ENCODE assay signal across 1 cellular context in the genomic region with DNA sequence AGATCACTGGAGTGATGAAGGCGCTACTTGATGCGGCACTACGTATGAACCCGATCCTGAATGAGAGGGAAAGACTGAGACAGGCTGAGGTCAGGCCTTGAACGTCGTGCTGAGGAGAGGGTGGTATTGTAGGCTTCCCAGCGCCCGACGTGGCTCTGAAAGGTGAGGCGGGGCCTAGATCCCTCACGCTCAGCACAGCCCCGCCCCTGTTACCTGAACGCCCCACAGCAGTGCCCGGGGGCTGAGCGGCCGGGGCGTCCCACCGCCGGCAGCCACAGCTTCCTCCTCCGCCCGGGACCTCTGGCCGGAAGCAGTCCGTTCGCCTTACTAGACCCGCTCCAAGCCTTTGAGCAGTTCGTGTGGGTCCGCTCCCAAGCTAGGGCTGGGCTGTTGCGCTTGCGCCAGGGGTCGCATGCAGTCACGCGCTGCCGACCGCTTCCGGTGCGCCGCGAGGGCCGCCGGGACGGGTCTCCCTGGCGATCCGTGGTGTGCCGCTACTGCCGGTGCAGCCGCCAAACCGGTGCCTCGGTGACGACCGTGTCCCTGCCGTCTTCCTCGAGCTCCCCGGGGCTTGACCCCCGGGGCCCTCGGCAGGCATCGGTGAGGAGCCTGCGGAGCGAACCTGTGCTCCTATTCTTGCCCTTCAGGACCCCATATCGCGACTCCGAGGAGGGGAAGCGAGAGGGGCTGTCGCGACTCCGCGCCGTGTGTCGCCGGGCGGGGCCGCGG.
TF ChIP-seq lines count a peak whose summit lies in the region.

A gene with protein sequence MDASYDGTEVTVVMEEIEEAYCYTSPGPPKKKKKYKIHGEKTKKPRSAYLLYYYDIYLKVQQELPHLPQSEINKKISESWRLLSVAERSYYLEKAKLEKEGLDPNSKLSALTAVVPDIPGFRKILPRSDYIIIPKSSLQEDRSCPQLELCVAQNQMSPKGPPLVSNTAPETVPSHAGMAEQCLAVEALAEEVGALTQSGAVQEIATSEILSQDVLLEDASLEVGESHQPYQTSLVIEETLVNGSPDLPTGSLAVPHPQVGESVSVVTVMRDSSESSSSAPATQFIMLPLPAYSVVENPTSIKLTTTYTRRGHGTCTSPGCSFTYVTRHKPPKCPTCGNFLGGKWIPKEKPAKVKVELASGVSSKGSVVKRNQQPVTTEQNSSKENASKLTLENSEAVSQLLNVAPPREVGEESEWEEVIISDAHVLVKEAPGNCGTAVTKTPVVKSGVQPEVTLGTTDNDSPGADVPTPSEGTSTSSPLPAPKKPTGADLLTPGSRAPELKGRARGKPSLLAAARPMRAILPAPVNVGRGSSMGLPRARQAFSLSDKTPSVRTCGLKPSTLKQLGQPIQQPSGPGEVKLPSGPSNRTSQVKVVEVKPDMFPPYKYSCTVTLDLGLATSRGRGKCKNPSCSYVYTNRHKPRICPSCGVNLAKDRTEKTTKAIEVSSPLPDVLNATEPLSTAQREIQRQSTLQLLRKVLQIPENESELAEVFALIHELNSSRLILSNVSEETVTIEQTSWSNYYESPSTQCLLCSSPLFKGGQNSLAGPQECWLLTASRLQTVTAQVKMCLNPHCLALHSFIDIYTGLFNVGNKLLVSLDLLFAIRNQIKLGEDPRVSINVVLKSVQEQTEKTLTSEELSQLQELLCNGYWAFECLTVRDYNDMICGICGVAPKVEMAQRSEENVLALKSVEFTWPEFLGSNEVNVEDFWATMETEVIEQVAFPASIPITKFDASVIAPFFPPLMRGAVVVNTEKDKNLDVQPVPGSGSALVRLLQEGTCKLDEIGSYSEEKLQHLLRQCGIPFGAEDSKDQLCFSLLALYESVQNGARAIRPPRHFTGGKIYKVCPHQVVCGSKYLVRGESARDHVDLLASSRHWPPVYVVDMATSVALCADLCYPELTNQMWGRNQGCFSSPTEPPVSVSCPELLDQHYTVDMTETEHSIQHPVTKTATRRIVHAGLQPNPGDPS (N-terminal part only) (plus strand): TSS at position 479 of the 729 bp plus-strand sequence. CDS start 4,114 bp downstream, outside the sequence.
A gene (minus strand): TSS at position 394 of the 729 bp plus-strand sequence. CDS start 4,306 bp downstream, outside the sequence.

TF ChIP-seq in K562, 482 proteins besides CTCF, POLR2A, EP300 and RAD21 (continued from another document and continues in another):
- TF ChIP-seq, protein P1, sequence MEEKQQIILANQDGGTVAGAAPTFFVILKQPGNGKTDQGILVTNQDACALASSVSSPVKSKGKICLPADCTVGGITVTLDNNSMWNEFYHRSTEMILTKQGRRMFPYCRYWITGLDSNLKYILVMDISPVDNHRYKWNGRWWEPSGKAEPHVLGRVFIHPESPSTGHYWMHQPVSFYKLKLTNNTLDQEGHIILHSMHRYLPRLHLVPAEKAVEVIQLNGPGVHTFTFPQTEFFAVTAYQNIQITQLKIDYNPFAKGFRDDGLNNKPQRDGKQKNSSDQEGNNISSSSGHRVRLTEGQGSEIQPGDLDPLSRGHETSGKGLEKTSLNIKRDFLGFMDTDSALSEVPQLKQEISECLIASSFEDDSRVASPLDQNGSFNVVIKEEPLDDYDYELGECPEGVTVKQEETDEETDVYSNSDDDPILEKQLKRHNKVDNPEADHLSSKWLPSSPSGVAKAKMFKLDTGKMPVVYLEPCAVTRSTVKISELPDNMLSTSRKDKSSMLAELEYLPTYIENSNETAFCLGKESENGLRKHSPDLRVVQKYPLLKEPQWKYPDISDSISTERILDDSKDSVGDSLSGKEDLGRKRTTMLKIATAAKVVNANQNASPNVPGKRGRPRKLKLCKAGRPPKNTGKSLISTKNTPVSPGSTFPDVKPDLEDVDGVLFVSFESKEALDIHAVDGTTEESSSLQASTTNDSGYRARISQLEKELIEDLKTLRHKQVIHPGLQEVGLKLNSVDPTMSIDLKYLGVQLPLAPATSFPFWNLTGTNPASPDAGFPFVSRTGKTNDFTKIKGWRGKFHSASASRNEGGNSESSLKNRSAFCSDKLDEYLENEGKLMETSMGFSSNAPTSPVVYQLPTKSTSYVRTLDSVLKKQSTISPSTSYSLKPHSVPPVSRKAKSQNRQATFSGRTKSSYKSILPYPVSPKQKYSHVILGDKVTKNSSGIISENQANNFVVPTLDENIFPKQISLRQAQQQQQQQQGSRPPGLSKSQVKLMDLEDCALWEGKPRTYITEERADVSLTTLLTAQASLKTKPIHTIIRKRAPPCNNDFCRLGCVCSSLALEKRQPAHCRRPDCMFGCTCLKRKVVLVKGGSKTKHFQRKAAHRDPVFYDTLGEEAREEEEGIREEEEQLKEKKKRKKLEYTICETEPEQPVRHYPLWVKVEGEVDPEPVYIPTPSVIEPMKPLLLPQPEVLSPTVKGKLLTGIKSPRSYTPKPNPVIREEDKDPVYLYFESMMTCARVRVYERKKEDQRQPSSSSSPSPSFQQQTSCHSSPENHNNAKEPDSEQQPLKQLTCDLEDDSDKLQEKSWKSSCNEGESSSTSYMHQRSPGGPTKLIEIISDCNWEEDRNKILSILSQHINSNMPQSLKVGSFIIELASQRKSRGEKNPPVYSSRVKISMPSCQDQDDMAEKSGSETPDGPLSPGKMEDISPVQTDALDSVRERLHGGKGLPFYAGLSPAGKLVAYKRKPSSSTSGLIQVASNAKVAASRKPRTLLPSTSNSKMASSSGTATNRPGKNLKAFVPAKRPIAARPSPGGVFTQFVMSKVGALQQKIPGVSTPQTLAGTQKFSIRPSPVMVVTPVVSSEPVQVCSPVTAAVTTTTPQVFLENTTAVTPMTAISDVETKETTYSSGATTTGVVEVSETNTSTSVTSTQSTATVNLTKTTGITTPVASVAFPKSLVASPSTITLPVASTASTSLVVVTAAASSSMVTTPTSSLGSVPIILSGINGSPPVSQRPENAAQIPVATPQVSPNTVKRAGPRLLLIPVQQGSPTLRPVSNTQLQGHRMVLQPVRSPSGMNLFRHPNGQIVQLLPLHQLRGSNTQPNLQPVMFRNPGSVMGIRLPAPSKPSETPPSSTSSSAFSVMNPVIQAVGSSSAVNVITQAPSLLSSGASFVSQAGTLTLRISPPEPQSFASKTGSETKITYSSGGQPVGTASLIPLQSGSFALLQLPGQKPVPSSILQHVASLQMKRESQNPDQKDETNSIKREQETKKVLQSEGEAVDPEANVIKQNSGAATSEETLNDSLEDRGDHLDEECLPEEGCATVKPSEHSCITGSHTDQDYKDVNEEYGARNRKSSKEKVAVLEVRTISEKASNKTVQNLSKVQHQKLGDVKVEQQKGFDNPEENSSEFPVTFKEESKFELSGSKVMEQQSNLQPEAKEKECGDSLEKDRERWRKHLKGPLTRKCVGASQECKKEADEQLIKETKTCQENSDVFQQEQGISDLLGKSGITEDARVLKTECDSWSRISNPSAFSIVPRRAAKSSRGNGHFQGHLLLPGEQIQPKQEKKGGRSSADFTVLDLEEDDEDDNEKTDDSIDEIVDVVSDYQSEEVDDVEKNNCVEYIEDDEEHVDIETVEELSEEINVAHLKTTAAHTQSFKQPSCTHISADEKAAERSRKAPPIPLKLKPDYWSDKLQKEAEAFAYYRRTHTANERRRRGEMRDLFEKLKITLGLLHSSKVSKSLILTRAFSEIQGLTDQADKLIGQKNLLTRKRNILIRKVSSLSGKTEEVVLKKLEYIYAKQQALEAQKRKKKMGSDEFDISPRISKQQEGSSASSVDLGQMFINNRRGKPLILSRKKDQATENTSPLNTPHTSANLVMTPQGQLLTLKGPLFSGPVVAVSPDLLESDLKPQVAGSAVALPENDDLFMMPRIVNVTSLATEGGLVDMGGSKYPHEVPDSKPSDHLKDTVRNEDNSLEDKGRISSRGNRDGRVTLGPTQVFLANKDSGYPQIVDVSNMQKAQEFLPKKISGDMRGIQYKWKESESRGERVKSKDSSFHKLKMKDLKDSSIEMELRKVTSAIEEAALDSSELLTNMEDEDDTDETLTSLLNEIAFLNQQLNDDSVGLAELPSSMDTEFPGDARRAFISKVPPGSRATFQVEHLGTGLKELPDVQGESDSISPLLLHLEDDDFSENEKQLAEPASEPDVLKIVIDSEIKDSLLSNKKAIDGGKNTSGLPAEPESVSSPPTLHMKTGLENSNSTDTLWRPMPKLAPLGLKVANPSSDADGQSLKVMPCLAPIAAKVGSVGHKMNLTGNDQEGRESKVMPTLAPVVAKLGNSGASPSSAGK (IDR thresholded peaks at IDR 0.05), result peak; percentile 60
- TF ChIP-seq ZNF551 (CRISPR knock-in tag; IDR thresholded peaks at IDR 0.05), result no peak
- TF ChIP-seq MTF1 (CRISPR knock-in tag; IDR thresholded peaks at IDR 0.05; ENCODE audit: borderline replicate concordance), result no peak
- TF ChIP-seq FIP1L1 (IDR thresholded peaks at IDR 0.05; ENCODE audit: low read depth, low read length, poor library complexity, severe bottlenecking), result peak; percentile 62
- no peak for TF ChIP-seq IFI16 (CRISPR knock-in tag; IDR thresholded peaks at IDR 0.05)
- TF ChIP-seq HCFC1 (IDR thresholded peaks at IDR 0.05; ENCODE audit: low read depth, low read length), result peak; percentile 90
- TF ChIP-seq GATAD2B (IDR thresholded peaks at IDR 0.05; ENCODE audit: borderline replicate concordance), result no peak; the same call in 1 of the 2 replicates
- peak; percentile 63; the same call in 1 of the 2 replicates for TF ChIP-seq CHD2 (IDR thresholded peaks at IDR 0.05; ENCODE audit: low read depth, low read length)
- TF ChIP-seq SAFB (IDR thresholded peaks at IDR 0.05; ENCODE audit: borderline replicate concordance, low read depth, low read length), result no peak
- no peak for TF ChIP-seq ADNP (tag; IDR thresholded peaks at IDR 0.05)
- TF ChIP-seq, protein P2, sequence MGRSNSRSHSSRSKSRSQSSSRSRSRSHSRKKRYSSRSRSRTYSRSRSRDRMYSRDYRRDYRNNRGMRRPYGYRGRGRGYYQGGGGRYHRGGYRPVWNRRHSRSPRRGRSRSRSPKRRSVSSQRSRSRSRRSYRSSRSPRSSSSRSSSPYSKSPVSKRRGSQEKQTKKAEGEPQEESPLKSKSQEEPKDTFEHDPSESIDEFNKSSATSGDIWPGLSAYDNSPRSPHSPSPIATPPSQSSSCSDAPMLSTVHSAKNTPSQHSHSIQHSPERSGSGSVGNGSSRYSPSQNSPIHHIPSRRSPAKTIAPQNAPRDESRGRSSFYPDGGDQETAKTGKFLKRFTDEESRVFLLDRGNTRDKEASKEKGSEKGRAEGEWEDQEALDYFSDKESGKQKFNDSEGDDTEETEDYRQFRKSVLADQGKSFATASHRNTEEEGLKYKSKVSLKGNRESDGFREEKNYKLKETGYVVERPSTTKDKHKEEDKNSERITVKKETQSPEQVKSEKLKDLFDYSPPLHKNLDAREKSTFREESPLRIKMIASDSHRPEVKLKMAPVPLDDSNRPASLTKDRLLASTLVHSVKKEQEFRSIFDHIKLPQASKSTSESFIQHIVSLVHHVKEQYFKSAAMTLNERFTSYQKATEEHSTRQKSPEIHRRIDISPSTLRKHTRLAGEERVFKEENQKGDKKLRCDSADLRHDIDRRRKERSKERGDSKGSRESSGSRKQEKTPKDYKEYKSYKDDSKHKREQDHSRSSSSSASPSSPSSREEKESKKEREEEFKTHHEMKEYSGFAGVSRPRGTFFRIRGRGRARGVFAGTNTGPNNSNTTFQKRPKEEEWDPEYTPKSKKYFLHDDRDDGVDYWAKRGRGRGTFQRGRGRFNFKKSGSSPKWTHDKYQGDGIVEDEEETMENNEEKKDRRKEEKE (IDR thresholded peaks at IDR 0.05; ENCODE audit: borderline replicate concordance in 1 of 2, control insufficient read depth in 1 of 2, low read depth in 2 of 2, low read length in 1 of 2), result peak in 1 of 2 experiments; percentile 92; a peak in 2 of 4 replicates
- TF ChIP-seq ZNF707 (CRISPR knock-in tag; conservative IDR thresholded peaks at IDR 0.05), result no peak
- TF ChIP-seq, protein P3, sequence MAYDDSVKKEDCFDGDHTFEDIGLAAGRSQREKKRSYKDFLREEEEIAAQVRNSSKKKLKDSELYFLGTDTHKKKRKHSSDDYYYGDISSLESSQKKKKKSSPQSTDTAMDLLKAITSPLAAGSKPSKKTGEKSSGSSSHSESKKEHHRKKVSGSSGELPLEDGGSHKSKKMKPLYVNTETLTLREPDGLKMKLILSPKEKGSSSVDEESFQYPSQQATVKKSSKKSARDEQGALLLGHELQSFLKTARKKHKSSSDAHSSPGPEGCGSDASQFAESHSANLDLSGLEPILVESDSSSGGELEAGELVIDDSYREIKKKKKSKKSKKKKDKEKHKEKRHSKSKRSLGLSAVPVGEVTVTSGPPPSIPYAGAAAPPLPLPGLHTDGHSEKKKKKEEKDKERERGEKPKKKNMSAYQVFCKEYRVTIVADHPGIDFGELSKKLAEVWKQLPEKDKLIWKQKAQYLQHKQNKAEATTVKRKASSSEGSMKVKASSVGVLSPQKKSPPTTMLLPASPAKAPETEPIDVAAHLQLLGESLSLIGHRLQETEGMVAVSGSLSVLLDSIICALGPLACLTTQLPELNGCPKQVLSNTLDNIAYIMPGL (CRISPR knock-in tag; IDR thresholded peaks at IDR 0.05), result 0 out of 2 replicates have a peak, but pooled peaks have one; percentile 20
- no peak for TF ChIP-seq STAT5B (CRISPR knock-in tag; IDR thresholded peaks at IDR 0.05)
- no peak for TF ChIP-seq ZKSCAN3 (CRISPR knock-in tag; IDR thresholded peaks at IDR 0.05)
- TF ChIP-seq RB1 (IDR thresholded peaks at IDR 0.05; ENCODE audit: low read depth), result peak; percentile 53; the same call in 1 of the 2 replicates
- TF ChIP-seq TGIF2 (CRISPR knock-in tag; IDR thresholded peaks at IDR 0.05), result no peak
- TF ChIP-seq, protein P4, sequence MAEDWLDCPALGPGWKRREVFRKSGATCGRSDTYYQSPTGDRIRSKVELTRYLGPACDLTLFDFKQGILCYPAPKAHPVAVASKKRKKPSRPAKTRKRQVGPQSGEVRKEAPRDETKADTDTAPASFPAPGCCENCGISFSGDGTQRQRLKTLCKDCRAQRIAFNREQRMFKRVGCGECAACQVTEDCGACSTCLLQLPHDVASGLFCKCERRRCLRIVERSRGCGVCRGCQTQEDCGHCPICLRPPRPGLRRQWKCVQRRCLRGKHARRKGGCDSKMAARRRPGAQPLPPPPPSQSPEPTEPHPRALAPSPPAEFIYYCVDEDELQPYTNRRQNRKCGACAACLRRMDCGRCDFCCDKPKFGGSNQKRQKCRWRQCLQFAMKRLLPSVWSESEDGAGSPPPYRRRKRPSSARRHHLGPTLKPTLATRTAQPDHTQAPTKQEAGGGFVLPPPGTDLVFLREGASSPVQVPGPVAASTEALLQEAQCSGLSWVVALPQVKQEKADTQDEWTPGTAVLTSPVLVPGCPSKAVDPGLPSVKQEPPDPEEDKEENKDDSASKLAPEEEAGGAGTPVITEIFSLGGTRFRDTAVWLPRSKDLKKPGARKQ (CRISPR knock-in tag; IDR thresholded peaks at IDR 0.05), result no peak
- peak; percentile 96 for TF ChIP-seq NCOA1 (IDR thresholded peaks at IDR 0.05; ENCODE audit: low read depth)
- TF ChIP-seq, protein P5, sequence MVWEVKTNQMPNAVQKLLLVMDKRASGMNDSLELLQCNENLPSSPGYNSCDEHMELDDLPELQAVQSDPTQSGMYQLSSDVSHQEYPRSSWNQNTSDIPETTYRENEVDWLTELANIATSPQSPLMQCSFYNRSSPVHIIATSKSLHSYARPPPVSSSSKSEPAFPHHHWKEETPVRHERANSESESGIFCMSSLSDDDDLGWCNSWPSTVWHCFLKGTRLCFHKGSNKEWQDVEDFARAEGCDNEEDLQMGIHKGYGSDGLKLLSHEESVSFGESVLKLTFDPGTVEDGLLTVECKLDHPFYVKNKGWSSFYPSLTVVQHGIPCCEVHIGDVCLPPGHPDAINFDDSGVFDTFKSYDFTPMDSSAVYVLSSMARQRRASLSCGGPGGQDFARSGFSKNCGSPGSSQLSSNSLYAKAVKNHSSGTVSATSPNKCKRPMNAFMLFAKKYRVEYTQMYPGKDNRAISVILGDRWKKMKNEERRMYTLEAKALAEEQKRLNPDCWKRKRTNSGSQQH (CRISPR knock-in tag; IDR thresholded peaks at IDR 0.05), result no peak
- TF ChIP-seq NONO (IDR thresholded peaks at IDR 0.05; ENCODE audit: low read depth in 2 of 2, low read length in 1 of 2), result peak; percentile 3 to 46; a peak in 1 of 4 replicates
- peak; percentile 55; the same call in 1 of the 2 replicates for TF ChIP-seq SOX6 (IDR thresholded peaks at IDR 0.05)
- peak; percentile 29 for TF ChIP-seq CBFA2T2 (conservative IDR thresholded peaks at IDR 0.05)
- TF ChIP-seq CBX3 (IDR thresholded peaks at IDR 0.05; ENCODE audit: borderline replicate concordance in 1 of 2, low read length in 2 of 2), result peak in 1 of 2 experiments; percentile 89; a peak in 1 of 3 replicates
- no peak for TF ChIP-seq BCOR (IDR thresholded peaks at IDR 0.05)
- TF ChIP-seq ARID1B (IDR thresholded peaks at IDR 0.05), result no peak
- TF ChIP-seq ZNF384 (IDR thresholded peaks at IDR 0.05; ENCODE audit: low read depth, low read length), result 0 out of 2 replicates have a peak, but pooled peaks have one; percentile 30
